In the genomic region with DNA sequence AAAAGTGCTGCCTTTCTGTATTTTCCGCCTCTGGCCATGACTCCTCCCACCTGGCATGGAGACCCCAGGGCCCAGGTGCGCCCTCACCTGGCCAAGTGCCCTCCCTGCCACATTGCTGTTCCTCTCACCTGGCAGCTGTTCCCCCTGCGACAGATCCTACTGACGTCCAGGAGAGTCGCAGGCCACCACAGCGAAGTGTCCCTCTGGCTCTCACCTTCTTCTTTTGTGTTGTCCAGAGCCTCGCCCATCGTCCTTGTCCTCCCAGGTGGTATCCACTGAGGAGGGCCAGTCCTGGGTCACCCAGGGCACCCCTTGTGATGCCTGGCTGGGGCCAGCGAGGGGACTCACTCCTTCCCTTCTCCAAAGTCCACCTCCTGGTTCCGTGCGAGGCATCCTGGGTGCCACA, we compare ENCODE assay signal across 9 cellular contexts. TPM values are rescaled to one million over a fixed set of nuclear protein-coding genes. Genes with fewer than 3 reads are reported as not detected.
DNase-seq lines count a peak whose midpoint lies in the region; ATAC-seq and TF ChIP-seq lines count a peak whose summit lies in the region.
"Had no signal": no experiment of that assay in that cellular context is flagged by ENCODE, and none has a peak within 500 bp of the region (broad histone marks: within the 10 kb centered on the region; RNA-seq: fewer than 3 reads in every experiment).

No MANE protein-coding gene starts in this region.

- no peak overlapping the region for H3K4me2 ChIP-seq in OCI-LY1 (ENCODE audit: low read length)

- H2AFZ ChIP-seq in OCI-LY1 (ENCODE audit: low read length), result no peak overlapping the region

- H3K9ac ChIP-seq in OCI-LY1 (ENCODE audit: low read length) (no peak overlapping the region), adipocyte (ENCODE audit: low read length) (no peak overlapping the region)

- ATAC-seq in memory B cell (ENCODE audit: low read depth) (peak; percentile 37), GM18505 (IDR thresholded peaks at IDR 0.05; ENCODE audit: unreplicated experiment) (no peak), HG02678 (IDR thresholded peaks at IDR 0.05; ENCODE audit: unreplicated experiment) (no peak)

- H3K27me3 Mint-ChIP-seq in memory B cell, result peaks cover 26% of the 10 kb centered on the region

- H3K36me3 Mint-ChIP-seq in memory B cell, result no peaks in the 10 kb centered on the region

- peaks cover 7% of the 10 kb centered on the region for H3K4me1 Mint-ChIP-seq in memory B cell

- no peaks in the 10 kb centered on the region for H3K79me2 ChIP-seq in OCI-LY1 (ENCODE audit: insufficient read depth, low read length)

- H3K4me1 ChIP-seq in cardiac muscle cell (ENCODE audit: low read depth) (peaks cover 2% of the 10 kb centered on the region), right atrium auricular region (peaks cover 0 to 31% of the 10 kb centered on the region in 2 donors), OCI-LY1 (ENCODE audit: insufficient read depth, low read length, severe bottlenecking) (no peaks in the 10 kb centered on the region), adipocyte (ENCODE audit: control insufficient read depth, insufficient read depth, low read length) (peaks cover 4% of the 10 kb centered on the region)

- no peak for TF ChIP-seq POLR2A in GM18505 (IDR thresholded peaks at IDR 0.05; ENCODE audit: borderline replicate concordance, extremely low read depth, insufficient read depth, insufficient read length)

- H3K9me3 ChIP-seq in cardiac muscle cell (ENCODE audit: low read depth) (no peaks in the 10 kb centered on the region), right atrium auricular region (no peaks in the 10 kb centered on the region), OCI-LY1 (ENCODE audit: low read length) (no peaks in the 10 kb centered on the region), adipocyte (ENCODE audit: control insufficient read depth, low read length) (no peaks in the 10 kb centered on the region)
- H3K9me3 ChIP-seq: adrenal gland had no signal

- H3K27ac ChIP-seq in cardiac muscle cell (no peak overlapping the region), right atrium auricular region (no peak overlapping the region), OCI-LY1 (ENCODE audit: low read depth, low read length, poor library complexity, severe bottlenecking) (no peak overlapping the region)
- H3K27ac ChIP-seq: adrenal gland had no signal

- H3K36me3 ChIP-seq in cardiac muscle cell, result no peaks in the 10 kb centered on the region
- no peaks in the 10 kb centered on the region for H3K36me3 ChIP-seq in right atrium auricular region
- H3K36me3 ChIP-seq in OCI-LY1 (ENCODE audit: insufficient read depth, low read length), result no peaks in the 10 kb centered on the region
- peaks cover 26% of the 10 kb centered on the region for H3K36me3 ChIP-seq in adipocyte (ENCODE audit: control insufficient read depth, insufficient read depth, low read length, severe bottlenecking)
- H3K36me3 ChIP-seq: adrenal gland had no signal

- peaks cover 43% of the 10 kb centered on the region for H3K27me3 ChIP-seq in cardiac muscle cell
- H3K27me3 ChIP-seq in right atrium auricular region, result peaks cover 0 to 6% of the 10 kb centered on the region in 2 donors
- H3K27me3 ChIP-seq in OCI-LY1 (ENCODE audit: insufficient read depth, low read length), result no peaks in the 10 kb centered on the region
- H3K27me3 ChIP-seq in adipocyte (replicated peaks; ENCODE audit: control insufficient read depth, insufficient read depth, low read length), result peaks cover 53% of the 10 kb centered on the region

- H3K4me3 Mint-ChIP-seq in memory B cell, result no peak overlapping the region

- H4K20me1 ChIP-seq in OCI-LY1 (ENCODE audit: insufficient read depth, low read length), result no peaks in the 10 kb centered on the region

- no peaks in the 10 kb centered on the region for H3K9me2 ChIP-seq in OCI-LY1 (ENCODE audit: low read depth, low read length)

- TF ChIP-seq CTCF in cardiac muscle cell (IDR thresholded peaks at IDR 0.05; ENCODE audit: low read depth, low read length) (peak; percentile 38), right atrium auricular region (IDR thresholded peaks at IDR 0.05) (peak in 1 of 2 donors; percentile 13), OCI-LY1 (IDR thresholded peaks at IDR 0.05; ENCODE audit: low read length) (peak; percentile 69)

- peak; percentile 28 to 54 for DNase-seq in cardiac muscle cell (ENCODE audit: low read depth in 1 of 2, low spot score in 1 of 2)
- DNase-seq in right atrium auricular region (ENCODE audit: low spot score), result no peak
- no peak for DNase-seq in adipocyte (ENCODE audit: low read depth)
- no peak for DNase-seq in memory B cell (ENCODE audit: low spot score in 2 of 2)
- DNase-seq in SKM-1 (lab: John Stamatoyannopoulos, UW; ENCODE audit: unreplicated experiment), result no peak

- H3K4me3 ChIP-seq in cardiac muscle cell, result no peak overlapping the region
- H3K4me3 ChIP-seq in right atrium auricular region, result no peak overlapping the region
- no peak overlapping the region for H3K4me3 ChIP-seq in OCI-LY1 (ENCODE audit: low read depth, low read length, poor library complexity, severe bottlenecking)
- peak overlapping the region; percentile 79 for H3K4me3 ChIP-seq in adipocyte (ENCODE audit: low read length)
- H3K4me3 ChIP-seq: adrenal gland had no signal

- H3K9me3 Mint-ChIP-seq in memory B cell, result no peaks in the 10 kb centered on the region

- H3F3A ChIP-seq in OCI-LY1 (ENCODE audit: insufficient read depth, low read length), result no peaks in the 10 kb centered on the region

- H3K27ac Mint-ChIP-seq in memory B cell, result no peak overlapping the region

RNA-seq across cellular contexts. Expression of a gene that starts 2.6 kb away (rescaled TPM):
- total RNA-seq in cardiac muscle cell (3.4 and 4.4 TPM in 2 replicates), right atrium auricular region (1 to 10 TPM; 2.4 to 2.8 TPM)
- polyA plus RNA-seq in cardiac muscle cell, result 3.9 and 7.4 TPM in 2 replicates

Comparison
In these comparisons a context has a peak if more than half of its experiments do, and no peak if none do; other contexts are left out.
1. DNase-seq: peak in cardiac muscle cell (2 of 2); none in right atrium auricular region (single experiment), adipocyte (single experiment), memory B cell (0 of 2) and SKM-1 (single experiment).